In the genomic region with DNA sequence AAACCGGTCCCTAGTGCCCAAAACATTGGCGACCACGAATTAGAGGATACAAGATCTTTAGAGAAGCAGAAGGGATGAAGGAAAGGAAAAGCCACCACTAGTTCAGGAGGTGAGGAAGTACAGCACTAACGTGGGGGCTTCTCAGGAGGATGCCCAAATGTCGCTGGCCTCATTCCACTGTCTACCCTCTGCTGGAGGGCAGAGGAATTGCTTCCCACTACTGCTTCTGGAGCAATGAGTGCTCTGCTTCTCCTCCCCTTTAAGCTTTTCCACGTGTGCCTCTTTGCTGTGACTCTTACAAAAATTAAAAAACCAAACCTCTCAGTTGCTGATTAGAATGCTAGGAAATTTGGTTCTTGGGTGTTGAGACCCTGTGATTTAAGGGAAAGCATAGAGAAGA, we compare ENCODE assay signal across 9 cellular contexts.
A peak's percentile ranks its signal among the peaks of the same experiment; 100 is the strongest.
DNase-seq lines count a peak whose midpoint lies in the region; ATAC-seq and TF ChIP-seq lines count a peak whose summit lies in the region.
"Had no signal": no experiment of that assay in that cellular context is flagged by ENCODE, and none has a peak within 500 bp of the region (broad histone marks: within the 10 kb centered on the region; RNA-seq: fewer than 3 reads in every experiment).

No MANE protein-coding gene starts in this region.

- no peak overlapping the region for H3K4me3 Mint-ChIP-seq in chondrocyte (ENCODE audit: unreplicated experiment)
- H3K4me3 Mint-ChIP-seq in activated CD4-positive, alpha-beta T cell treated with anti-CD3 and anti-CD28 coated beads, Interleukin-2, amount 10 ng/mL, durations not matched to agents 7 days and 5 days: no peak overlapping the region

- H3K9me3 Mint-ChIP-seq in chondrocyte (ENCODE audit: low read depth): peaks cover under 1% of the 10 kb centered on the region
- no peaks in the 10 kb centered on the region for H3K9me3 Mint-ChIP-seq in activated CD4-positive, alpha-beta T cell treated with anti-CD3 and anti-CD28 coated beads, Interleukin-2, amount 10 ng/mL, durations not matched to agents 7 days and 5 days

- no peaks in the 10 kb centered on the region for H4K20me1 ChIP-seq in KMS-11 (ENCODE audit: insufficient read depth)

- H2AFZ ChIP-seq in KMS-11 (ENCODE audit: low read depth): no peak overlapping the region

- no peaks in the 10 kb centered on the region for H3K4me1 Mint-ChIP-seq in chondrocyte (ENCODE audit: low read depth)
- H3K4me1 Mint-ChIP-seq in activated CD4-positive, alpha-beta T cell treated with anti-CD3 and anti-CD28 coated beads, Interleukin-2, amount 10 ng/mL, durations not matched to agents 7 days and 5 days: no peaks in the 10 kb centered on the region

- H3K36me3 Mint-ChIP-seq in chondrocyte (ENCODE audit: low read depth): no peaks in the 10 kb centered on the region
- no peaks in the 10 kb centered on the region for H3K36me3 Mint-ChIP-seq in activated CD4-positive, alpha-beta T cell treated with anti-CD3 and anti-CD28 coated beads, Interleukin-2, amount 10 ng/mL, durations not matched to agents 7 days and 5 days (ENCODE audit: low read depth)

- no peak overlapping the region for H3K4me2 ChIP-seq in KMS-11

- H3K36me3 ChIP-seq in KMS-11 (ENCODE audit: insufficient read depth): no peaks in the 10 kb centered on the region

- DNase-seq in chondrocyte (ENCODE audit: low spot score): no peak
- DNase-seq in activated CD4-positive, alpha-beta T cell treated with anti-CD3 and anti-CD28 coated beads, Interleukin-2, amount 10 ng/mL, durations not matched to agents 7 days and 5 days: no peak
- no peak for DNase-seq in NCI-H1930 (lab: John Stamatoyannopoulos, UW)
- DNase-seq in activated effector memory CD4-positive, alpha-beta T cell treated with Interleukin-2 at 50 U/mL for 16 hours: no peak
- DNase-seq: NCI-H1048 had no signal

- H3K4me3 ChIP-seq in GM12875 (ENCODE audit: low read depth, low read length) (no peak overlapping the region), KMS-11 (IDR thresholded peaks at IDR 0.05; ENCODE audit: insufficient read depth, low read depth, low read length) (no peak overlapping the region)

- H3K27ac ChIP-seq in 22Rv1 (no peak overlapping the region), KMS-11 (no peak overlapping the region)

- no peak overlapping the region for H3K9ac ChIP-seq in KMS-11

- no peak overlapping the region for H3K27ac Mint-ChIP-seq in chondrocyte (ENCODE audit: unreplicated experiment)
- no peak overlapping the region for H3K27ac Mint-ChIP-seq in activated CD4-positive, alpha-beta T cell treated with anti-CD3 and anti-CD28 coated beads, Interleukin-2, amount 10 ng/mL, durations not matched to agents 7 days and 5 days

- no peak for ATAC-seq in activated CD4-positive, CD25-positive, alpha-beta regulatory T cell treated with anti-CD3 and anti-CD28 coated beads, Interleukin-2, amount 50 U/mL, for 24 hours

- POLR2A ChIA-PET in activated CD4-positive, alpha-beta T cell treated with anti-CD3 and anti-CD28 coated beads, Interleukin-2, amount 10 ng/mL, durations not matched to agents 7 days and 5 days (lab: Charles Lee): no interaction called here

- CTCF ChIA-PET in activated CD4-positive, alpha-beta T cell treated with anti-CD3 and anti-CD28 coated beads, Interleukin-2, amount 10 ng/mL, durations not matched to agents 7 days and 5 days (lab: Charles Lee): no interaction called here

- TF ChIP-seq CTCF in 22Rv1 (IDR thresholded peaks at IDR 0.05) (peak; percentile 74), GM12875 (IDR thresholded peaks at IDR 0.05; ENCODE audit: borderline replicate concordance, insufficient read depth, low read depth, low read length) (peak; percentile 76), KMS-11 (conservative IDR thresholded peaks at IDR 0.05; ENCODE audit: low read depth, low read length) (peak; percentile 55; the same call in 1 of the 2 replicates), chondrocyte (IDR thresholded peaks at IDR 0.05) (peak; percentile 64)

- no peaks in the 10 kb centered on the region for H3K79me2 ChIP-seq in KMS-11 (ENCODE audit: insufficient read depth, low read depth)

- no peaks in the 10 kb centered on the region for H3K4me1 ChIP-seq in KMS-11 (ENCODE audit: low read depth, poor library complexity, severe bottlenecking)

- H3K27me3 ChIP-seq in KMS-11 (ENCODE audit: insufficient read depth, low read depth): no peaks in the 10 kb centered on the region

- no peaks in the 10 kb centered on the region for H3K27me3 Mint-ChIP-seq in chondrocyte (ENCODE audit: low read depth)
- peaks cover 2% of the 10 kb centered on the region for H3K27me3 Mint-ChIP-seq in activated CD4-positive, alpha-beta T cell treated with anti-CD3 and anti-CD28 coated beads, Interleukin-2, amount 10 ng/mL, durations not matched to agents 7 days and 5 days
